Comparison of ENCODE assay signal across 1 cellular context in the genomic region with DNA sequence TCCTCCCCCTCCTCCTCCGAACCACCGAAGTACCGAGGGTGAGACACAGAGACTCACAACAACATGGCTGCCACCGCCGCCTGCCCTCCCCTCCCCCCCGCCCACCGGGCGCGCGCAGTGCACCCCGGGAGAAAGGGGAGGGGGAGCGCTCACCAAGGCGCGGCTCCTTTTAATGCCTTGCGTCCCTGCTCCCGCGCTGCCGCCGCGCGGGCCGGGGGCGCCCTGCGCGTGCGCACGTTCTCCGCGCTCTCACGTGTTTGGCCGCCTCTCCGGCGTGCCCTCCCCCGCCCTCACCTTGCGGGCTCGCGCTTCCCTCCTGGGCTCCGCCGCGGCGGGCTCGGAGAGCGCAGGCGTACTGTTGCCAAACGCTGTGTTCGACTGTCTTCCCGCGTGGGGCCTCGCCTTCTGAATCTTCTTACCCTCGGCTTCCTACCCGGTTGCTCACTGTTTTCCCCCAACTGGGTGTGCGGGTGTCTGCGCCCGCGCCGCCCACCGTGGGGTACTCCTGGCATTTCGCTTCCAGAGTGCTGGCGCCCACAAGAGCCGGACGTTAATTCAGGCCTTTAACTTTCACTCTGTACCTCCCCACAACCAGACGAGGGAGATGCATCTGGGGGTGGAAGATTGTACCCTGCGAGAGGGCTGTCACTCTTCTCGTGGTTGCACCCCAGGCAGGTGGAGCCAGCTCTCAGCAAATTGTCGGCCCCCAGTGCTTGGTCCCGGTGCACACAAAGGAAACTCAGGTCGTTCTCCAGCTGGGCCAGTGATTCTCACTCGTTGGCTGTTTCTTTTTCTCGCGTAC.
TF ChIP-seq lines count a peak whose summit lies in the region.

A gene with protein sequence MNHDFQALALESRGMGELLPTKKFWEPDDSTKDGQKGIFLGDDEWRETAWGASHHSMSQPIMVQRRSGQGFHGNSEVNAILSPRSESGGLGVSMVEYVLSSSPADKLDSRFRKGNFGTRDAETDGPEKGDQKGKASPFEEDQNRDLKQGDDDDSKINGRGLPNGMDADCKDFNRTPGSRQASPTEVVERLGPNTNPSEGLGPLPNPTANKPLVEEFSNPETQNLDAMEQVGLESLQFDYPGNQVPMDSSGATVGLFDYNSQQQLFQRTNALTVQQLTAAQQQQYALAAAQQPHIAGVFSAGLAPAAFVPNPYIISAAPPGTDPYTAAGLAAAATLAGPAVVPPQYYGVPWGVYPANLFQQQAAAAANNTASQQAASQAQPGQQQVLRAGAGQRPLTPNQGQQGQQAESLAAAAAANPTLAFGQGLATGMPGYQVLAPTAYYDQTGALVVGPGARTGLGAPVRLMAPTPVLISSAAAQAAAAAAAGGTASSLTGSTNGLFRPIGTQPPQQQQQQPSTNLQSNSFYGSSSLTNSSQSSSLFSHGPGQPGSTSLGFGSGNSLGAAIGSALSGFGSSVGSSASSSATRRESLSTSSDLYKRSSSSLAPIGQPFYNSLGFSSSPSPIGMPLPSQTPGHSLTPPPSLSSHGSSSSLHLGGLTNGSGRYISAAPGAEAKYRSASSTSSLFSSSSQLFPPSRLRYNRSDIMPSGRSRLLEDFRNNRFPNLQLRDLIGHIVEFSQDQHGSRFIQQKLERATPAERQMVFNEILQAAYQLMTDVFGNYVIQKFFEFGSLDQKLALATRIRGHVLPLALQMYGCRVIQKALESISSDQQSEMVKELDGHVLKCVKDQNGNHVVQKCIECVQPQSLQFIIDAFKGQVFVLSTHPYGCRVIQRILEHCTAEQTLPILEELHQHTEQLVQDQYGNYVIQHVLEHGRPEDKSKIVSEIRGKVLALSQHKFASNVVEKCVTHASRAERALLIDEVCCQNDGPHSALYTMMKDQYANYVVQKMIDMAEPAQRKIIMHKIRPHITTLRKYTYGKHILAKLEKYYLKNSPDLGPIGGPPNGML (minus strand): TSS at position 92 of the 802 bp plus-strand sequence. CDS start 23,484 bp downstream, outside the sequence.

TF ChIP-seq in K562, 482 proteins besides CTCF, POLR2A, EP300 and RAD21 (continued from another document and continues in another):
- TF ChIP-seq, protein P1, sequence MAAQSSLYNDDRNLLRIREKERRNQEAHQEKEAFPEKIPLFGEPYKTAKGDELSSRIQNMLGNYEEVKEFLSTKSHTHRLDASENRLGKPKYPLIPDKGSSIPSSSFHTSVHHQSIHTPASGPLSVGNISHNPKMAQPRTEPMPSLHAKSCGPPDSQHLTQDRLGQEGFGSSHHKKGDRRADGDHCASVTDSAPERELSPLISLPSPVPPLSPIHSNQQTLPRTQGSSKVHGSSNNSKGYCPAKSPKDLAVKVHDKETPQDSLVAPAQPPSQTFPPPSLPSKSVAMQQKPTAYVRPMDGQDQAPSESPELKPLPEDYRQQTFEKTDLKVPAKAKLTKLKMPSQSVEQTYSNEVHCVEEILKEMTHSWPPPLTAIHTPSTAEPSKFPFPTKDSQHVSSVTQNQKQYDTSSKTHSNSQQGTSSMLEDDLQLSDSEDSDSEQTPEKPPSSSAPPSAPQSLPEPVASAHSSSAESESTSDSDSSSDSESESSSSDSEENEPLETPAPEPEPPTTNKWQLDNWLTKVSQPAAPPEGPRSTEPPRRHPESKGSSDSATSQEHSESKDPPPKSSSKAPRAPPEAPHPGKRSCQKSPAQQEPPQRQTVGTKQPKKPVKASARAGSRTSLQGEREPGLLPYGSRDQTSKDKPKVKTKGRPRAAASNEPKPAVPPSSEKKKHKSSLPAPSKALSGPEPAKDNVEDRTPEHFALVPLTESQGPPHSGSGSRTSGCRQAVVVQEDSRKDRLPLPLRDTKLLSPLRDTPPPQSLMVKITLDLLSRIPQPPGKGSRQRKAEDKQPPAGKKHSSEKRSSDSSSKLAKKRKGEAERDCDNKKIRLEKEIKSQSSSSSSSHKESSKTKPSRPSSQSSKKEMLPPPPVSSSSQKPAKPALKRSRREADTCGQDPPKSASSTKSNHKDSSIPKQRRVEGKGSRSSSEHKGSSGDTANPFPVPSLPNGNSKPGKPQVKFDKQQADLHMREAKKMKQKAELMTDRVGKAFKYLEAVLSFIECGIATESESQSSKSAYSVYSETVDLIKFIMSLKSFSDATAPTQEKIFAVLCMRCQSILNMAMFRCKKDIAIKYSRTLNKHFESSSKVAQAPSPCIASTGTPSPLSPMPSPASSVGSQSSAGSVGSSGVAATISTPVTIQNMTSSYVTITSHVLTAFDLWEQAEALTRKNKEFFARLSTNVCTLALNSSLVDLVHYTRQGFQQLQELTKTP (IDR thresholded peaks at IDR 0.05; ENCODE audit: low read depth in 1 of 2, partially characterized antibody in 2 of 2) = peak in 1 of 2 experiments; percentile 20
- TF ChIP-seq CBFB (CRISPR knock-in tag; IDR thresholded peaks at IDR 0.05) (no peak; the same call in 1 of the 2 replicates), ZNF165 (CRISPR knock-in tag; IDR thresholded peaks at IDR 0.05; ENCODE audit: borderline replicate concordance) (no peak), RCOR1 (IDR thresholded peaks at IDR 0.05; ENCODE audit: borderline replicate concordance in 1 of 2, low read depth in 2 of 2, low read length in 2 of 2) (peak; percentile 9 to 69; a peak in 2 of 4 replicates), ARID2 (IDR thresholded peaks at IDR 0.05) (no peak), FOXJ2 (tag; IDR thresholded peaks at IDR 0.05) (0 out of 2 replicates have a peak, but pooled peaks have one; percentile 28), NFIC (IDR thresholded peaks at IDR 0.05) (peak; percentile 48), NR1H2 (CRISPR knock-in tag; IDR thresholded peaks at IDR 0.05) (peak; percentile 72; the same call in 1 of the 2 replicates), PHTF2 (CRISPR knock-in tag; IDR thresholded peaks at IDR 0.05) (no peak), ZNF436 (CRISPR knock-in tag; IDR thresholded peaks at IDR 0.05) (no peak), HNRNPK (IDR thresholded peaks at IDR 0.05; ENCODE audit: low read depth, low read length, poor library complexity, severe bottlenecking) (no peak), JUNB (CRISPR knock-in tag; conservative IDR thresholded peaks at IDR 0.05) (no peak), RFX1 (IDR thresholded peaks at IDR 0.05) (no peak), PHF20 (IDR thresholded peaks at IDR 0.05; ENCODE audit: partially characterized antibody) (peak; percentile 86), NCOA6 (IDR thresholded peaks at IDR 0.05) (peak; percentile 76), BRF1 (IDR thresholded peaks at IDR 0.05; ENCODE audit: borderline replicate concordance, extremely low read depth, insufficient read length) (no peak), RB1 (IDR thresholded peaks at IDR 0.05; ENCODE audit: low read depth) (peak; percentile 96), NR2C2 (CRISPR knock-in tag; IDR thresholded peaks at IDR 0.05) (0 out of 2 replicates have a peak, but pooled peaks have one; percentile 46), NR2C2 (tag; IDR thresholded peaks at IDR 0.05) (peak; percentile 15; the same call in 1 of the 2 replicates), SRF (CRISPR knock-in tag; IDR thresholded peaks at IDR 0.05) (no peak), RBM22 (IDR thresholded peaks at IDR 0.05; ENCODE audit: low read depth, low read length, poor library complexity, severe bottlenecking) (no peak), ZNF668 (CRISPR knock-in tag; IDR thresholded peaks at IDR 0.05) (no peak), ZNF184 (CRISPR knock-in tag; IDR thresholded peaks at IDR 0.05) (no peak), FOSL1 (tag; conservative IDR thresholded peaks at IDR 0.05) (no peak), NFRKB (IDR thresholded peaks at IDR 0.05; ENCODE audit: low read depth) (0 out of 2 replicates have a peak, but pooled peaks have one; percentile 24), HNRNPLL (IDR thresholded peaks at IDR 0.05; ENCODE audit: low read depth, low read length, poor library complexity, severe bottlenecking) (no peak), SMARCA4 (IDR thresholded peaks at IDR 0.05) (peak; percentile 38; the same call in 1 of the 2 replicates)
- TF ChIP-seq, protein P2, sequence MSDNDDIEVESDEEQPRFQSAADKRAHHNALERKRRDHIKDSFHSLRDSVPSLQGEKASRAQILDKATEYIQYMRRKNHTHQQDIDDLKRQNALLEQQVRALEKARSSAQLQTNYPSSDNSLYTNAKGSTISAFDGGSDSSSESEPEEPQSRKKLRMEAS (CRISPR knock-in tag; IDR thresholded peaks at IDR 0.05) = peak; percentile 95
- TF ChIP-seq, protein P3, sequence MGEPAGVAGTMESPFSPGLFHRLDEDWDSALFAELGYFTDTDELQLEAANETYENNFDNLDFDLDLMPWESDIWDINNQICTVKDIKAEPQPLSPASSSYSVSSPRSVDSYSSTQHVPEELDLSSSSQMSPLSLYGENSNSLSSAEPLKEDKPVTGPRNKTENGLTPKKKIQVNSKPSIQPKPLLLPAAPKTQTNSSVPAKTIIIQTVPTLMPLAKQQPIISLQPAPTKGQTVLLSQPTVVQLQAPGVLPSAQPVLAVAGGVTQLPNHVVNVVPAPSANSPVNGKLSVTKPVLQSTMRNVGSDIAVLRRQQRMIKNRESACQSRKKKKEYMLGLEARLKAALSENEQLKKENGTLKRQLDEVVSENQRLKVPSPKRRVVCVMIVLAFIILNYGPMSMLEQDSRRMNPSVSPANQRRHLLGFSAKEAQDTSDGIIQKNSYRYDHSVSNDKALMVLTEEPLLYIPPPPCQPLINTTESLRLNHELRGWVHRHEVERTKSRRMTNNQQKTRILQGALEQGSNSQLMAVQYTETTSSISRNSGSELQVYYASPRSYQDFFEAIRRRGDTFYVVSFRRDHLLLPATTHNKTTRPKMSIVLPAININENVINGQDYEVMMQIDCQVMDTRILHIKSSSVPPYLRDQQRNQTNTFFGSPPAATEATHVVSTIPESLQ (CRISPR knock-in tag; IDR thresholded peaks at IDR 0.05) = peak; percentile 74; the same call in 1 of the 2 replicates
- TF ChIP-seq, protein P4, sequence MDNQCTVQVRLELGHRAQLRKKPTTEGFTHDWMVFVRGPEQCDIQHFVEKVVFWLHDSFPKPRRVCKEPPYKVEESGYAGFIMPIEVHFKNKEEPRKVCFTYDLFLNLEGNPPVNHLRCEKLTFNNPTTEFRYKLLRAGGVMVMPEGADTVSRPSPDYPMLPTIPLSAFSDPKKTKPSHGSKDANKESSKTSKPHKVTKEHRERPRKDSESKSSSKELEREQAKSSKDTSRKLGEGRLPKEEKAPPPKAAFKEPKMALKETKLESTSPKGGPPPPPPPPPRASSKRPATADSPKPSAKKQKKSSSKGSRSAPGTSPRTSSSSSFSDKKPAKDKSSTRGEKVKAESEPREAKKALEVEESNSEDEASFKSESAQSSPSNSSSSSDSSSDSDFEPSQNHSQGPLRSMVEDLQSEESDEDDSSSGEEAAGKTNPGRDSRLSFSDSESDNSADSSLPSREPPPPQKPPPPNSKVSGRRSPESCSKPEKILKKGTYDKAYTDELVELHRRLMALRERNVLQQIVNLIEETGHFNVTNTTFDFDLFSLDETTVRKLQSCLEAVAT (IDR thresholded peaks at IDR 0.05) = 0 out of 4 replicates have a peak, but pooled peaks of 1 of the 2 experiments have one; percentile 41
- TF ChIP-seq, protein P5, sequence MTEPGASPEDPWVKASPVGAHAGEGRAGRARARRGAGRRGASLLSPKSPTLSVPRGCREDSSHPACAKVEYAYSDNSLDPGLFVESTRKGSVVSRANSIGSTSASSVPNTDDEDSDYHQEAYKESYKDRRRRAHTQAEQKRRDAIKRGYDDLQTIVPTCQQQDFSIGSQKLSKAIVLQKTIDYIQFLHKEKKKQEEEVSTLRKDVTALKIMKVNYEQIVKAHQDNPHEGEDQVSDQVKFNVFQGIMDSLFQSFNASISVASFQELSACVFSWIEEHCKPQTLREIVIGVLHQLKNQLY (CRISPR knock-in tag; conservative IDR thresholded peaks at IDR 0.05) = peak in 1 of 2 experiments; percentile 67; a peak in 1 of 4 replicates
- TF ChIP-seq, protein P6, sequence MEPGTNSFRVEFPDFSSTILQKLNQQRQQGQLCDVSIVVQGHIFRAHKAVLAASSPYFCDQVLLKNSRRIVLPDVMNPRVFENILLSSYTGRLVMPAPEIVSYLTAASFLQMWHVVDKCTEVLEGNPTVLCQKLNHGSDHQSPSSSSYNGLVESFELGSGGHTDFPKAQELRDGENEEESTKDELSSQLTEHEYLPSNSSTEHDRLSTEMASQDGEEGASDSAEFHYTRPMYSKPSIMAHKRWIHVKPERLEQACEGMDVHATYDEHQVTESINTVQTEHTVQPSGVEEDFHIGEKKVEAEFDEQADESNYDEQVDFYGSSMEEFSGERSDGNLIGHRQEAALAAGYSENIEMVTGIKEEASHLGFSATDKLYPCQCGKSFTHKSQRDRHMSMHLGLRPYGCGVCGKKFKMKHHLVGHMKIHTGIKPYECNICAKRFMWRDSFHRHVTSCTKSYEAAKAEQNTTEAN (CRISPR knock-in tag; IDR thresholded peaks at IDR 0.05) = 0 out of 2 replicates have a peak, but pooled peaks have one; percentile 69
- TF ChIP-seq, protein P7, sequence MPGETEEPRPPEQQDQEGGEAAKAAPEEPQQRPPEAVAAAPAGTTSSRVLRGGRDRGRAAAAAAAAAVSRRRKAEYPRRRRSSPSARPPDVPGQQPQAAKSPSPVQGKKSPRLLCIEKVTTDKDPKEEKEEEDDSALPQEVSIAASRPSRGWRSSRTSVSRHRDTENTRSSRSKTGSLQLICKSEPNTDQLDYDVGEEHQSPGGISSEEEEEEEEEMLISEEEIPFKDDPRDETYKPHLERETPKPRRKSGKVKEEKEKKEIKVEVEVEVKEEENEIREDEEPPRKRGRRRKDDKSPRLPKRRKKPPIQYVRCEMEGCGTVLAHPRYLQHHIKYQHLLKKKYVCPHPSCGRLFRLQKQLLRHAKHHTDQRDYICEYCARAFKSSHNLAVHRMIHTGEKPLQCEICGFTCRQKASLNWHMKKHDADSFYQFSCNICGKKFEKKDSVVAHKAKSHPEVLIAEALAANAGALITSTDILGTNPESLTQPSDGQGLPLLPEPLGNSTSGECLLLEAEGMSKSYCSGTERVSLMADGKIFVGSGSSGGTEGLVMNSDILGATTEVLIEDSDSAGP (CRISPR knock-in tag; IDR thresholded peaks at IDR 0.05) = peak; percentile 28; the same call in 1 of the 2 replicates
- TF ChIP-seq, protein P8, sequence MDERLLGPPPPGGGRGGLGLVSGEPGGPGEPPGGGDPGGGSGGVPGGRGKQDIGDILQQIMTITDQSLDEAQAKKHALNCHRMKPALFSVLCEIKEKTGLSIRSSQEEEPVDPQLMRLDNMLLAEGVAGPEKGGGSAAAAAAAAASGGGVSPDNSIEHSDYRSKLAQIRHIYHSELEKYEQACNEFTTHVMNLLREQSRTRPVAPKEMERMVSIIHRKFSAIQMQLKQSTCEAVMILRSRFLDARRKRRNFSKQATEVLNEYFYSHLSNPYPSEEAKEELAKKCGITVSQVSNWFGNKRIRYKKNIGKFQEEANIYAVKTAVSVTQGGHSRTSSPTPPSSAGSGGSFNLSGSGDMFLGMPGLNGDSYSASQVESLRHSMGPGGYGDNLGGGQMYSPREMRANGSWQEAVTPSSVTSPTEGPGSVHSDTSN (CRISPR knock-in tag; IDR thresholded peaks at IDR 0.05; ENCODE audit: low read depth) = peak; percentile 33; the same call in 1 of the 2 replicates
- TF ChIP-seq, protein P8 (tag; conservative IDR thresholded peaks at IDR 0.05; ENCODE audit: low read depth) = peak; percentile 66
- TF ChIP-seq, protein P9, sequence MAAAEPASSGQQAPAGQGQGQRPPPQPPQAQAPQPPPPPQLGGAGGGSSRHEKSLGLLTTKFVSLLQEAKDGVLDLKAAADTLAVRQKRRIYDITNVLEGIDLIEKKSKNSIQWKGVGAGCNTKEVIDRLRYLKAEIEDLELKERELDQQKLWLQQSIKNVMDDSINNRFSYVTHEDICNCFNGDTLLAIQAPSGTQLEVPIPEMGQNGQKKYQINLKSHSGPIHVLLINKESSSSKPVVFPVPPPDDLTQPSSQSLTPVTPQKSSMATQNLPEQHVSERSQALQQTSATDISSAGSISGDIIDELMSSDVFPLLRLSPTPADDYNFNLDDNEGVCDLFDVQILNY (CRISPR knock-in tag; IDR thresholded peaks at IDR 0.05) = no peak; the same call in 1 of the 2 replicates
